In genomic region chr22:48945621-48946458, GRCh38 we compare ENCODE assay signal across 1 cellular context.
TF ChIP-seq lines count a peak whose summit lies in the region.

No MANE protein-coding gene starts in this region.

TF ChIP-seq in HepG2, 621 proteins besides CTCF, POLR2A, EP300 and RAD21 (continued from another document and continues in another):
- peak; percentile 91 for TF ChIP-seq ZNF687 (CRISPR knock-in tag; IDR thresholded peaks at IDR 0.05)
- TF ChIP-seq ZNF776 (CRISPR knock-in tag; IDR thresholded peaks at IDR 0.05): no peak
- no peak for TF ChIP-seq ZNF138 (CRISPR knock-in tag; IDR thresholded peaks at IDR 0.05; ENCODE audit: low read depth)
- TF ChIP-seq KLF15 (CRISPR knock-in tag; IDR thresholded peaks at IDR 0.05; ENCODE audit: borderline replicate concordance): no peak
- TF ChIP-seq ZFP91 (CRISPR knock-in tag; IDR thresholded peaks at IDR 0.05; ENCODE audit: borderline replicate concordance): peak; percentile 65; the same call in 1 of the 2 replicates
- 0 out of 2 replicates have a peak, but pooled peaks have one; percentile 53 for TF ChIP-seq ZMAT3 (CRISPR knock-in tag; conservative IDR thresholded peaks at IDR 0.05)
- TF ChIP-seq PPARG (CRISPR knock-in tag; conservative IDR thresholded peaks at IDR 0.05): peak; percentile 50; the same call in 1 of the 2 replicates
- TF ChIP-seq RERE (CRISPR knock-in tag; IDR thresholded peaks at IDR 0.05; ENCODE audit: low read depth): no peak
- TF ChIP-seq SALL1 (CRISPR knock-in tag; IDR thresholded peaks at IDR 0.05): peak; percentile 45; the same call in 1 of the 2 replicates
- peak; percentile 83 for TF ChIP-seq MAX (IDR thresholded peaks at IDR 0.05)
- peak; percentile 81; the same call in 1 of the 2 replicates for TF ChIP-seq ZNF879 (CRISPR knock-in tag; IDR thresholded peaks at IDR 0.05)
- no peak for TF ChIP-seq ZBTB7A (CRISPR knock-in tag; IDR thresholded peaks at IDR 0.05)
- peak; percentile 61 for TF ChIP-seq ZEB1 (IDR thresholded peaks at IDR 0.05; ENCODE audit: insufficient replicate concordance, low read depth)
- TF ChIP-seq ARID5B (CRISPR knock-in tag; IDR thresholded peaks at IDR 0.05): 0 out of 2 replicates have a peak, but pooled peaks have one; percentile 9
- TF ChIP-seq RXRB (CRISPR knock-in tag; IDR thresholded peaks at IDR 0.05; ENCODE audit: borderline replicate concordance): 0 out of 2 replicates have a peak, but pooled peaks have one; percentile 19
- TF ChIP-seq HNF4G (IDR thresholded peaks at IDR 0.05; ENCODE audit: borderline replicate concordance, low read depth, low read length): peak; percentile 69
- TF ChIP-seq HNF4G (CRISPR knock-in tag; IDR thresholded peaks at IDR 0.05; ENCODE audit: borderline replicate concordance, low read depth): no peak
- peak; percentile 20; the same call in 1 of the 2 replicates for TF ChIP-seq KDM5B (CRISPR knock-in tag; IDR thresholded peaks at IDR 0.05; ENCODE audit: borderline replicate concordance)
- 0 out of 2 replicates have a peak, but pooled peaks have one; percentile 17 for TF ChIP-seq ZNF629 (CRISPR knock-in tag; conservative IDR thresholded peaks at IDR 0.05)
- TF ChIP-seq ZMYM2 (CRISPR knock-in tag; IDR thresholded peaks at IDR 0.05): peak; percentile 34; the same call in 1 of the 2 replicates
- TF ChIP-seq HBP1 (CRISPR knock-in tag; IDR thresholded peaks at IDR 0.05; ENCODE audit: low read depth): no peak
- TF ChIP-seq PAXIP1 (CRISPR knock-in tag; conservative IDR thresholded peaks at IDR 0.05): peak; percentile 42; the same call in 1 of the 2 replicates
- TF ChIP-seq TEAD2 (CRISPR knock-in tag; IDR thresholded peaks at IDR 0.05): no peak
- no peak for TF ChIP-seq ZNF24 (IDR thresholded peaks at IDR 0.05)
- no peak for TF ChIP-seq MYPOP (CRISPR knock-in tag; IDR thresholded peaks at IDR 0.05)
- TF ChIP-seq THAP7 (CRISPR knock-in tag; IDR thresholded peaks at IDR 0.05): peak; percentile 73; the same call in 1 of the 2 replicates
- TF ChIP-seq BRD4 (CRISPR knock-in tag; IDR thresholded peaks at IDR 0.05): 0 out of 2 replicates have a peak, but pooled peaks have one; percentile 23
- TF ChIP-seq HNF4A (CRISPR knock-in tag; IDR thresholded peaks at IDR 0.05): peak; percentile 91
- TF ChIP-seq LBX2 (CRISPR knock-in tag; IDR thresholded peaks at IDR 0.05; ENCODE audit: borderline replicate concordance): peak; percentile 42; the same call in 1 of the 2 replicates
- TF ChIP-seq HNRNPL (IDR thresholded peaks at IDR 0.05; ENCODE audit: low read depth, low read length): peak; percentile 68; the same call in 1 of the 2 replicates
- no peak for TF ChIP-seq ZBTB8A (CRISPR knock-in tag; IDR thresholded peaks at IDR 0.05; ENCODE audit: borderline replicate concordance, low read depth)
- peak; percentile 39; the same call in 1 of the 2 replicates for TF ChIP-seq ZNF292 (CRISPR knock-in tag; IDR thresholded peaks at IDR 0.05; ENCODE audit: borderline replicate concordance, low read depth)
